18 cellular contexts compared by ENCODE assay signal in genomic region chr12:123102781-123103503, GRCh38. TPM values are rescaled to one million over a fixed set of nuclear protein-coding genes. Genes with fewer than 3 reads are reported as not detected.
DNase-seq lines count a peak whose midpoint lies in the region; ATAC-seq and TF ChIP-seq lines count a peak whose summit lies in the region.
"Had no signal": no experiment of that assay in that cellular context is flagged by ENCODE, and none has a peak within 500 bp of the region (broad histone marks: within the 10 kb centered on the region; RNA-seq: fewer than 3 reads in every experiment).

No MANE protein-coding gene starts in this region.

- H3K9me3 ChIP-seq in heart right ventricle, result no peaks in the 10 kb centered on the region
- no peaks in the 10 kb centered on the region for H3K9me3 ChIP-seq in thymus (ENCODE audit: control insufficient read depth)
- H3K9me3 ChIP-seq: sigmoid colon, SK-N-SH, uterus had no signal

- 76 to 81% methylated on average over 5 of the region's 5 CpGs for WGBS in heart right ventricle, 2 donors
- WGBS in thymus, result 96% methylated on average over 5 of the region's 5 CpGs

- H3K36me3 ChIP-seq in heart right ventricle, result peaks cover 0 to 4% (median 0%) of the 10 kb centered on the region in 9 donors
- H3K36me3 ChIP-seq in thymus (ENCODE audit: control insufficient read depth, insufficient read depth), result peaks cover 75% of the 10 kb centered on the region
- H3K36me3 ChIP-seq: uterus had no signal

- intact Hi-C loops in heart right ventricle (cut with DNase I) (loop anchor here in 1 of 10 donors (5.0 kb wide), 1 partner anchor 41 kb away; no protein-coding TSS in a partner anchor), Right ventricle myocardium superior (cut with DNase I) (loop anchor here (10.0 kb wide), 1 partner anchor 58 kb away; no protein-coding TSS in a partner anchor)

- H3K4me3 ChIP-seq in heart right ventricle, result peak overlapping the region in 4 of 10 donors; percentile 6 to 43 (median 16)
- no peak overlapping the region for H3K4me3 ChIP-seq in epithelial cell of esophagus (ENCODE audit: low read length)
- H3K4me3 ChIP-seq in thymus (ENCODE audit: low read length), result no peak overlapping the region
- H3K4me3 ChIP-seq: sigmoid colon, uterus had no signal

- no peaks in the 10 kb centered on the region for H3K27me3 ChIP-seq in heart right ventricle
- no peaks in the 10 kb centered on the region for H3K27me3 ChIP-seq in thymus (ENCODE audit: control insufficient read depth, insufficient read depth)
- H3K27me3 ChIP-seq: sigmoid colon, uterus had no signal

- H3K4me1 ChIP-seq in heart right ventricle (peaks cover 25 to 97% (median 79%) of the 10 kb centered on the region in 9 donors), thymus (ENCODE audit: control insufficient read depth, insufficient read depth, low read length) (peaks cover 65% of the 10 kb centered on the region)
- H3K4me1 ChIP-seq: uterus had no signal

- no peak for DNase-seq in heart right ventricle
- no peak for DNase-seq in Right ventricle myocardium superior
- peak; percentile 55 for DNase-seq in M059J (ENCODE audit: low read depth)
- DNase-seq in epithelial cell of esophagus (ENCODE audit: low read depth), result peak; percentile 63
- DNase-seq: activated CD4-positive, alpha-beta memory T cell treated with anti-CD3 and anti-CD28 coated beads for 36 hours; amniotic stem cell; head of caudate nucleus; NCI-H1092 treated with DMSO at 0.1 percent for 48 hours; sigmoid colon; SK-N-SH; stimulated activated CD4-positive, alpha-beta T cell treated with anti-CD3 and anti-CD28 coated beads, Interleukin-1b, Interleukin-23, amount 100 ng/mL, for 48 hours; uterus had no signal

- H3K27ac ChIP-seq in heart right ventricle (peak overlapping the region in 7 of 10 donors; percentile 42 to 92 (median 86)), thymus (ENCODE audit: low read depth) (peak overlapping the region; percentile 75)
- H3K27ac ChIP-seq: HL-60, KMS-11, sigmoid colon, uterus had no signal

- no peak for ATAC-seq in heart right ventricle
- ATAC-seq in Right ventricle myocardium superior (ENCODE audit: poor library complexity), result no peak
- no peak for ATAC-seq in HG02588 (IDR thresholded peaks at IDR 0.05; ENCODE audit: unreplicated experiment)
- ATAC-seq in GM18867 (IDR thresholded peaks at IDR 0.05; ENCODE audit: unreplicated experiment), result no peak
- ATAC-seq in HG03159 (IDR thresholded peaks at IDR 0.05; ENCODE audit: unreplicated experiment), result no peak

- TF ChIP-seq CTCF in heart right ventricle (IDR thresholded peaks at IDR 0.05) (no peak), epithelial cell of esophagus (IDR thresholded peaks at IDR 0.05; ENCODE audit: insufficient read depth, low read depth, low read length, missing control alignments) (no peak)

RNA-seq across cellular contexts. Expression of gene PITPNM2, which starts 47.9 kb away (rescaled TPM):
- total RNA-seq in heart right ventricle (10 to 100 TPM; 13.3 to 32.7 (median 18.7) TPM), Right ventricle myocardium superior (17.0 TPM)
- polyA plus RNA-seq in heart right ventricle (10 to 100 TPM in 1 of 2 donors, 1 to 10 TPM in 1; 5.6 to 16.5 TPM), thymus (56.8 TPM)
- total RNA-seq in M059J (2014; rRNA removed; shearing (Covaris generic)), result 1.2 and 2.9 TPM in 2 replicates

Comparison
In these comparisons a context has a peak if more than half of its experiments do, and no peak if none do; other contexts are left out.
1. DNase-seq: peak in M059J (single experiment) and epithelial cell of esophagus (single experiment); none in heart right ventricle (0 of 2) and Right ventricle myocardium superior (single experiment).